In the genomic region with DNA sequence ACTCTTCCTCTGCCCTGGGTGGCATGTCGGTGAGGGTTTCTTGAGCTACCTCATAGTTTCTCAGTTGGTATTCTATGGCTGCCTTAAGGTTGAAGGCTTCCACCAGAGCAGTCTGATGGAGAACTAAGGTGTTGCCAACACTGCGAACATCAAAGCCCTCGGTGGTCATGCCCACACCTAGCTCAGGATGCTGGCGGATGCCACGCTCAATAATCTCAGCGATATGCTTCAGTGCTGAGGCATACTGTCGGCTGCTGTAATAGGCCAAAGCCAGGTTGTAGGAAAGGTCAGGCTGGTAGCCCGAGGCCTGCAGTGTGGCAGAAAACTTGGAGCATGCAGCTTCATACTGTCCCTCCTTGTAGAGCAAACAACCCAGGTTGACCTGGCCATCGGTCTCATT, we compare ENCODE assay signal across 2 cellular contexts.
TF ChIP-seq lines count a peak whose summit lies in the region.

No MANE protein-coding gene starts in this region.

TF ChIP-seq in SK-N-SH, 30 proteins besides CTCF, POLR2A, EP300 and RAD21 (continued from another document):
- TF ChIP-seq FOXM1 (IDR thresholded peaks at IDR 0.05; ENCODE audit: low read depth) (no peak), SIN3A (IDR thresholded peaks at IDR 0.05; ENCODE audit: borderline replicate concordance, low read depth, low read length) (no peak), RCOR1 (IDR thresholded peaks at IDR 0.05; ENCODE audit: low read length) (no peak), JUND (IDR thresholded peaks at IDR 0.05) (no peak), TCF12 (IDR thresholded peaks at IDR 0.05) (no peak), GABPA (IDR thresholded peaks at IDR 0.05; ENCODE audit: low read depth) (no peak)
- TF ChIP-seq, protein P1, sequence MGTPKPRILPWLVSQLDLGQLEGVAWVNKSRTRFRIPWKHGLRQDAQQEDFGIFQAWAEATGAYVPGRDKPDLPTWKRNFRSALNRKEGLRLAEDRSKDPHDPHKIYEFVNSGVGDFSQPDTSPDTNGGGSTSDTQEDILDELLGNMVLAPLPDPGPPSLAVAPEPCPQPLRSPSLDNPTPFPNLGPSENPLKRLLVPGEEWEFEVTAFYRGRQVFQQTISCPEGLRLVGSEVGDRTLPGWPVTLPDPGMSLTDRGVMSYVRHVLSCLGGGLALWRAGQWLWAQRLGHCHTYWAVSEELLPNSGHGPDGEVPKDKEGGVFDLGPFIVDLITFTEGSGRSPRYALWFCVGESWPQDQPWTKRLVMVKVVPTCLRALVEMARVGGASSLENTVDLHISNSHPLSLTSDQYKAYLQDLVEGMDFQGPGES (IDR thresholded peaks at IDR 0.05; ENCODE audit: low read depth, low read length) = no peak

TF ChIP-seq in SK-N-SH treated with all-trans-retinoic acid at 6 μM for 48 hours, 23 proteins besides CTCF, POLR2A, EP300 and RAD21 (continued from another document):
- TF ChIP-seq, protein P2, sequence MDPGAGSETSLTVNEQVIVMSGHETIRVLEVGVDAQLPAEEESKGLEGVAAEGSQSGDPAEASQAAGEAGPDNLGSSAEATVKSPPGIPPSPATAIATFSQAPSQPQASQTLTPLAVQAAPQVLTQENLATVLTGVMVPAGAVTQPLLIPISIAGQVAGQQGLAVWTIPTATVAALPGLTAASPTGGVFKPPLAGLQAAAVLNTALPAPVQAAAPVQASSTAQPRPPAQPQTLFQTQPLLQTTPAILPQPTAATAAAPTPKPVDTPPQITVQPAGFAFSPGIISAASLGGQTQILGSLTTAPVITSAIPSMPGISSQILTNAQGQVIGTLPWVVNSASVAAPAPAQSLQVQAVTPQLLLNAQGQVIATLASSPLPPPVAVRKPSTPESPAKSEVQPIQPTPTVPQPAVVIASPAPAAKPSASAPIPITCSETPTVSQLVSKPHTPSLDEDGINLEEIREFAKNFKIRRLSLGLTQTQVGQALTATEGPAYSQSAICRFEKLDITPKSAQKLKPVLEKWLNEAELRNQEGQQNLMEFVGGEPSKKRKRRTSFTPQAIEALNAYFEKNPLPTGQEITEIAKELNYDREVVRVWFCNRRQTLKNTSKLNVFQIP (CRISPR knock-in tag; IDR thresholded peaks at IDR 0.05; ENCODE audit: borderline replicate concordance, low read depth) = no peak
- no peak for TF ChIP-seq OSR1 (CRISPR knock-in tag; IDR thresholded peaks at IDR 0.05)
- no peak for TF ChIP-seq CSDC2 (CRISPR knock-in tag; IDR thresholded peaks at IDR 0.05)
- TF ChIP-seq PPARA (CRISPR knock-in tag; IDR thresholded peaks at IDR 0.05; ENCODE audit: borderline replicate concordance) = no peak
- TF ChIP-seq ZC3H10 (CRISPR knock-in tag; IDR thresholded peaks at IDR 0.05) = no peak
- TF ChIP-seq, protein P3, sequence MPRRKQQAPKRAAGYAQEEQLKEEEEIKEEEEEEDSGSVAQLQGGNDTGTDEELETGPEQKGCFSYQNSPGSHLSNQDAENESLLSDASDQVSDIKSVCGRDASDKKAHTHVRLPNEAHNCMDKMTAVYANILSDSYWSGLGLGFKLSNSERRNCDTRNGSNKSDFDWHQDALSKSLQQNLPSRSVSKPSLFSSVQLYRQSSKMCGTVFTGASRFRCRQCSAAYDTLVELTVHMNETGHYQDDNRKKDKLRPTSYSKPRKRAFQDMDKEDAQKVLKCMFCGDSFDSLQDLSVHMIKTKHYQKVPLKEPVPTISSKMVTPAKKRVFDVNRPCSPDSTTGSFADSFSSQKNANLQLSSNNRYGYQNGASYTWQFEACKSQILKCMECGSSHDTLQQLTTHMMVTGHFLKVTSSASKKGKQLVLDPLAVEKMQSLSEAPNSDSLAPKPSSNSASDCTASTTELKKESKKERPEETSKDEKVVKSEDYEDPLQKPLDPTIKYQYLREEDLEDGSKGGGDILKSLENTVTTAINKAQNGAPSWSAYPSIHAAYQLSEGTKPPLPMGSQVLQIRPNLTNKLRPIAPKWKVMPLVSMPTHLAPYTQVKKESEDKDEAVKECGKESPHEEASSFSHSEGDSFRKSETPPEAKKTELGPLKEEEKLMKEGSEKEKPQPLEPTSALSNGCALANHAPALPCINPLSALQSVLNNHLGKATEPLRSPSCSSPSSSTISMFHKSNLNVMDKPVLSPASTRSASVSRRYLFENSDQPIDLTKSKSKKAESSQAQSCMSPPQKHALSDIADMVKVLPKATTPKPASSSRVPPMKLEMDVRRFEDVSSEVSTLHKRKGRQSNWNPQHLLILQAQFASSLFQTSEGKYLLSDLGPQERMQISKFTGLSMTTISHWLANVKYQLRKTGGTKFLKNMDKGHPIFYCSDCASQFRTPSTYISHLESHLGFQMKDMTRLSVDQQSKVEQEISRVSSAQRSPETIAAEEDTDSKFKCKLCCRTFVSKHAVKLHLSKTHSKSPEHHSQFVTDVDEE (CRISPR knock-in tag; IDR thresholded peaks at IDR 0.05) = no peak
- TF ChIP-seq, protein P4, sequence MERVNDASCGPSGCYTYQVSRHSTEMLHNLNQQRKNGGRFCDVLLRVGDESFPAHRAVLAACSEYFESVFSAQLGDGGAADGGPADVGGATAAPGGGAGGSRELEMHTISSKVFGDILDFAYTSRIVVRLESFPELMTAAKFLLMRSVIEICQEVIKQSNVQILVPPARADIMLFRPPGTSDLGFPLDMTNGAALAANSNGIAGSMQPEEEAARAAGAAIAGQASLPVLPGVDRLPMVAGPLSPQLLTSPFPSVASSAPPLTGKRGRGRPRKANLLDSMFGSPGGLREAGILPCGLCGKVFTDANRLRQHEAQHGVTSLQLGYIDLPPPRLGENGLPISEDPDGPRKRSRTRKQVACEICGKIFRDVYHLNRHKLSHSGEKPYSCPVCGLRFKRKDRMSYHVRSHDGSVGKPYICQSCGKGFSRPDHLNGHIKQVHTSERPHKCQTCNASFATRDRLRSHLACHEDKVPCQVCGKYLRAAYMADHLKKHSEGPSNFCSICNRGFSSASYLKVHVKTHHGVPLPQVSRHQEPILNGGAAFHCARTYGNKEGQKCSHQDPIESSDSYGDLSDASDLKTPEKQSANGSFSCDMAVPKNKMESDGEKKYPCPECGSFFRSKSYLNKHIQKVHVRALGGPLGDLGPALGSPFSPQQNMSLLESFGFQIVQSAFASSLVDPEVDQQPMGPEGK (CRISPR knock-in tag; IDR thresholded peaks at IDR 0.05; ENCODE audit: borderline replicate concordance) = no peak
- no peak for TF ChIP-seq TOX (CRISPR knock-in tag; IDR thresholded peaks at IDR 0.05; ENCODE audit: borderline replicate concordance)
- no peak for TF ChIP-seq ZNF565 (CRISPR knock-in tag; conservative IDR thresholded peaks at IDR 0.05; ENCODE audit: low read depth)
- no peak for TF ChIP-seq ZNF70 (CRISPR knock-in tag; IDR thresholded peaks at IDR 0.05)
- no peak for TF ChIP-seq ZFP3 (CRISPR knock-in tag; IDR thresholded peaks at IDR 0.05)
